ENCODE assay signal across 1 cellular context in genomic region chr3:184229424-184230080, GRCh38.
A peak's percentile ranks its signal among the peaks of the same experiment; 100 is the strongest.
TF ChIP-seq lines count a peak whose summit lies in the region.

Gene VWA5B2 (plus strand): TSS chr3:184229585. CDS start chr3:184230529, 944 bp downstream.

TF ChIP-seq in HEK293, 187 proteins besides CTCF, POLR2A, EP300 and RAD21 (continued from another document and continues in another):
- no peak for TF ChIP-seq ZNF639 (tag by site-specific recombination; IDR thresholded peaks at IDR 0.05)
- no peak for TF ChIP-seq ZNF629 (tag by site-specific recombination; IDR thresholded peaks at IDR 0.05)
- TF ChIP-seq SETDB1 (IDR thresholded peaks at IDR 0.05; ENCODE audit: insufficient read length, low read length): no peak
- no peak for TF ChIP-seq ZNF26 (tag by site-specific recombination; IDR thresholded peaks at IDR 0.05)
- no peak for TF ChIP-seq ZNF366 (tag by site-specific recombination; conservative IDR thresholded peaks at IDR 0.05)
- no peak for TF ChIP-seq ZNF830 (tag by site-specific recombination; IDR thresholded peaks at IDR 0.05; ENCODE audit: low read depth)
- no peak for TF ChIP-seq OVOL3 (tag by site-specific recombination; IDR thresholded peaks at IDR 0.05)
- 0 out of 2 replicates have a peak, but pooled peaks have one; percentile 14 for TF ChIP-seq ZBTB11 (tag by site-specific recombination; conservative IDR thresholded peaks at IDR 0.05; ENCODE audit: low read depth)
- TF ChIP-seq KLF17 (tag by site-specific recombination; IDR thresholded peaks at IDR 0.05): 0 out of 2 replicates have a peak, but pooled peaks have one; percentile 38
- TF ChIP-seq ZNF354C (tag by site-specific recombination; IDR thresholded peaks at IDR 0.05; ENCODE audit: borderline replicate concordance, low read depth): no peak
- TF ChIP-seq FEZF1 (tag by site-specific recombination; IDR thresholded peaks at IDR 0.05): no peak
- TF ChIP-seq GFI1B (tag by site-specific recombination; IDR thresholded peaks at IDR 0.05): no peak
- TF ChIP-seq ZSCAN4 (tag by site-specific recombination; IDR thresholded peaks at IDR 0.05): no peak
- TF ChIP-seq ZNF24 (tag by site-specific recombination; IDR thresholded peaks at IDR 0.05): no peak; the same call in 1 of the 2 replicates
- TF ChIP-seq ZBTB26 (tag by site-specific recombination; optimal IDR thresholded peaks at IDR 0.05): peak; percentile 66
- peak; percentile 29; the same call in 1 of the 2 replicates for TF ChIP-seq KLF10 (tag by site-specific recombination; IDR thresholded peaks at IDR 0.05)
- TF ChIP-seq ZNF10 (tag by site-specific recombination; IDR thresholded peaks at IDR 0.05): 0 out of 2 replicates have a peak, but pooled peaks have one; percentile 26
- no peak for TF ChIP-seq ZNF518A (tag by site-specific recombination; conservative IDR thresholded peaks at IDR 0.05; ENCODE audit: low read depth)
- TF ChIP-seq ZNF677 (tag by site-specific recombination; IDR thresholded peaks at IDR 0.05): no peak
- TF ChIP-seq ZNF529 (tag by site-specific recombination; IDR thresholded peaks at IDR 0.05; ENCODE audit: insufficient replicate concordance): no peak
- TF ChIP-seq ZNF311 (tag by site-specific recombination; IDR thresholded peaks at IDR 0.05; ENCODE audit: borderline replicate concordance): no peak
- no peak for TF ChIP-seq ZNF138 (tag by site-specific recombination; IDR thresholded peaks at IDR 0.05; ENCODE audit: borderline replicate concordance)
- no peak for TF ChIP-seq ZNF248 (tag by site-specific recombination; IDR thresholded peaks at IDR 0.05)
- no peak for TF ChIP-seq HOXD13 (CRISPR knock-in tag; IDR thresholded peaks at IDR 0.05; ENCODE audit: borderline replicate concordance)
- TF ChIP-seq ZBTB6 (tag by site-specific recombination; IDR thresholded peaks at IDR 0.05): no peak
- TF ChIP-seq ZNF660 (tag by site-specific recombination; IDR thresholded peaks at IDR 0.05): peak; percentile 68; the same call in 1 of the 2 replicates
- no peak for TF ChIP-seq PRDM2 (tag by site-specific recombination; IDR thresholded peaks at IDR 0.05; ENCODE audit: borderline replicate concordance)
- no peak for TF ChIP-seq ZNF560 (tag by site-specific recombination; IDR thresholded peaks at IDR 0.05; ENCODE audit: borderline replicate concordance)
- TF ChIP-seq ZBTB17 (tag by site-specific recombination; IDR thresholded peaks at IDR 0.05): 0 out of 2 replicates have a peak, but pooled peaks have one; percentile 19
- no peak for TF ChIP-seq ZNF239 (tag by site-specific recombination; IDR thresholded peaks at IDR 0.05)
